In the genomic region with DNA sequence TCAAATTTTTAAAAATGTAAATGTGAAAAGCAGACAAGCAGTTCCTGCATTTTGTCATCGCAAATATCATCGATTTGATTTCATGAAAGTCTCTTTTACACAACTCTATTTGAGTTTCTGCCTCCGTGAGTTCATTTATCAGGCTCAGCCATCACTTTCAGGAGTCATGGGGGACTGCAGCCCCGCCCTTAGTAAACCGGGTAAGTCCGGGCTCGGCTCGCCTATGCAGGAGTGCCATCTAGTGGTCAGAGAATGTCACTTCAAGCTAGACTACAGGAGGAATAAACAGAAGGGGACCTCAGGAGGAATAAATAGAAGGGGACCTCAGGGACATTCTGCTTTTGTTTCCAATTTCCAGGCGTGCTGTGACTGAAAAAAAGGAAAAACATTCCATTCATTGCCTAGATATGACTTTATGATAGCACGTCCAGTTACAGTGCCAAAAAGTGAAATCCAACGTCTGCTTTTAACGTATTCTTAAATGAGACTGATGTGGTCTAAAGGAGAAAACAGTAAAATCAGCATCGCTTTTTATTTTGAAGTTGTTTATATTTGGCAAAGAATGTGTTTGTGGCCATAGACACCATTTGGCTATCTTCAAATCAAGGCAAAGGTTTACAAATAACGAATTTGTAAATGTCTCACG, we compare ENCODE assay signal across 8 cellular contexts.
DNase-seq lines count a peak whose midpoint lies in the region; ATAC-seq and TF ChIP-seq lines count a peak whose summit lies in the region.

No MANE protein-coding gene starts in this region.

- H3K27me3 ChIP-seq in Karpas-422 (ENCODE audit: low read length): no peaks in the 10 kb centered on the region

- no peaks in the 10 kb centered on the region for H3K79me2 ChIP-seq in Karpas-422 (ENCODE audit: low read length)

- ATAC-seq in GM21737 (IDR thresholded peaks at IDR 0.05; ENCODE audit: unreplicated experiment): peak; percentile 99

- no peak overlapping the region for H3K9ac ChIP-seq in Karpas-422 (ENCODE audit: low read length)

- H3K4me2 ChIP-seq in Karpas-422 (ENCODE audit: low read depth, low read length, poor library complexity, severe bottlenecking): no peak overlapping the region

- H4K20me1 ChIP-seq in Karpas-422 (ENCODE audit: insufficient read depth, low read depth, low read length): no peaks in the 10 kb centered on the region

- H2AFZ ChIP-seq in Karpas-422 (ENCODE audit: low read length): no peak overlapping the region

- DNase-seq in Daoy (ENCODE audit: low read depth) (peak; percentile 58), Karpas-422 (peak; percentile 91), RWPE1 (ENCODE audit: low spot score) (peak; percentile 87), foreskin fibroblast (peak; percentile 48 to 84), non-pigmented ciliary epithelial cell (ENCODE audit: low read depth) (peak; percentile 50), superior temporal gyrus (ENCODE audit: extremely low spot score) (peak; percentile 95)
- peak; percentile 37 for DNase-seq in activated T-helper 9 cell treated with anti-CD3 and anti-CD28 coated beads, Interleukin-2, amount 50 U/mL, for 16 hours (ENCODE audit: low read depth)

- TF ChIP-seq CTCF in RWPE1 (conservative IDR thresholded peaks at IDR 0.05; ENCODE audit: low read depth) (peak; percentile 93), foreskin fibroblast (IDR thresholded peaks at IDR 0.05; ENCODE audit: low read depth, low read length) (peak; percentile 92)

- no peak overlapping the region for H3K27ac ChIP-seq in Karpas-422 (ENCODE audit: low read length)
- no peak overlapping the region for H3K27ac ChIP-seq in RWPE1

- H3K4me3 ChIP-seq in Karpas-422 (ENCODE audit: low read length) (no peak overlapping the region), foreskin fibroblast (ENCODE audit: low read depth in 1 of 2, low read length in 2 of 2) (peak overlapping the region; percentile 29 to 57)

- H3K9me2 ChIP-seq in Karpas-422 (replicated peaks; ENCODE audit: insufficient read depth, low read length): no peaks in the 10 kb centered on the region

- H3K9me3 ChIP-seq in Karpas-422 (ENCODE audit: low read length): no peaks in the 10 kb centered on the region

- no peaks in the 10 kb centered on the region for H3K4me1 ChIP-seq in Karpas-422 (ENCODE audit: low read length)

- no peaks in the 10 kb centered on the region for H3K36me3 ChIP-seq in Karpas-422 (ENCODE audit: insufficient read depth, low read length)

- CTCF ChIA-PET in RWPE1 (lab: Yijun Ruan, JAX): interaction anchor here (0.6 to 1.7 kb wide), 10 partner anchors 11 to 728 kb away, joined by 3 to 8 read pairs (median 4); no protein-coding TSS in a partner anchor

- POLR2A ChIA-PET in RWPE1 (lab: Yijun Ruan, JAX; ENCODE audit: low non-redundant PET): no interaction called here

Comparison
In these comparisons a context has a peak if more than half of its experiments do, and no peak if none do; other contexts are left out.
1. DNase-seq: peak in every context shown above with its lines; median percentile 95 in superior temporal gyrus; 91 in Karpas-422; 87 in RWPE1; 66 in foreskin fibroblast; 58 in Daoy; 50 in non-pigmented ciliary epithelial cell; 37 in activated T-helper 9 cell treated with anti-CD3 and anti-CD28 coated beads, Interleukin-2, amount 50 U/mL, for 16 hours.